In genomic region chr2:3442185-3442584, GRCh38 we compare ENCODE assay signal across 1 cellular context.
TF ChIP-seq lines count a peak whose summit lies in the region.

No MANE protein-coding gene starts in this region.

TF ChIP-seq in IMR-90, 13 proteins besides CTCF, POLR2A, EP300 and RAD21 (continued from another document):
- TF ChIP-seq SMC3 (IDR thresholded peaks at IDR 0.05; ENCODE audit: low read depth, low read length): no peak
